In genomic region chr9:114914139-114914538, GRCh38 we compare ENCODE assay signal across 12 cellular contexts. TPM values are rescaled to one million over a fixed set of nuclear protein-coding genes. Genes with fewer than 3 reads are reported as not detected.
A peak's percentile ranks its signal among the peaks of the same experiment; 100 is the strongest.
DNase-seq lines count a peak whose midpoint lies in the region; ATAC-seq, FAIRE-seq and TF ChIP-seq lines count a peak whose summit lies in the region.
"Had no signal": no experiment of that assay in that cellular context is flagged by ENCODE, and none has a peak within 500 bp of the region (broad histone marks: within the 10 kb centered on the region; RNA-seq: fewer than 3 reads in every experiment).

No MANE protein-coding gene starts in this region.

- no peak overlapping the region for H4K5ac ChIP-seq in IMR-90 (ENCODE audit: low read depth, low read length)

- CTCF ChIA-PET in IMR-90 (lab: Yijun Ruan, JAX) = interaction anchor here (0.6 to 1.2 kb wide), 7 partner anchors 9 to 610 kb away, joined by 3 to 4 read pairs (median 3); no protein-coding TSS in a partner anchor
- CTCF ChIA-PET in naive thymus-derived CD4-positive, alpha-beta T cell (lab: Charles Lee) = interaction anchor here (0.7 to 1.9 kb wide), 3 partner anchors 14 to 175 kb away, joined by 3 to 11 read pairs (median 3); no protein-coding TSS in a partner anchor

- H2AK9ac ChIP-seq in IMR-90 (replicated peaks; ENCODE audit: low read depth, low read length, poor library complexity) = no peak overlapping the region

- no peak for FAIRE-seq in GM19239 (lab: Jason Lieb, UNC)

- no peak overlapping the region for H3K4me2 ChIP-seq in DOHH2 (ENCODE audit: low read length)
- H3K4me2 ChIP-seq in IMR-90 (ENCODE audit: low read depth, low read length) = no peak overlapping the region

- no peaks in the 10 kb centered on the region for H3K9me2 ChIP-seq in DOHH2 (replicated peaks; ENCODE audit: control insufficient read depth, low read length)

- no peak overlapping the region for H2AK5ac ChIP-seq in IMR-90 (ENCODE audit: low read depth, low read length)

- no peak for TF ChIP-seq EP300 in upper lobe of left lung (IDR thresholded peaks at IDR 0.05)

- no peak overlapping the region for H4K8ac ChIP-seq in IMR-90 (ENCODE audit: low read depth in 2 of 2, low read length in 2 of 2)

- POLR2A ChIA-PET in IMR-90 (lab: Charles Lee; ENCODE audit: unreplicated experiment) = no interaction called here
- POLR2A ChIA-PET in naive thymus-derived CD4-positive, alpha-beta T cell (lab: Charles Lee) = interaction anchor here (0.6 to 2.1 kb wide), 6 partner anchors 9 to 1560 kb away, joined by 3 to 10 read pairs (median 3); no protein-coding TSS in a partner anchor

- H2AFZ ChIP-seq in IMR-90 (replicated peaks; ENCODE audit: low read length, poor library complexity) = no peak overlapping the region

- H3F3A ChIP-seq in DOHH2 (ENCODE audit: control insufficient read depth, insufficient read depth) = 0 out of 2 replicates have a peak, but pooled peaks cover 5% of the 10 kb centered on the region

- no peak overlapping the region for H3K23ac ChIP-seq in IMR-90 (ENCODE audit: low read depth, low read length)

- no peaks in the 10 kb centered on the region for H3K79me1 ChIP-seq in IMR-90 (ENCODE audit: low read depth in 1 of 2, low read length in 2 of 2)

- H3K79me2 ChIP-seq in DOHH2 (ENCODE audit: control insufficient read depth, low read length) = no peaks in the 10 kb centered on the region

- in situ Hi-C loops in IMR-90 (cut with MboI; ENCODE audit: low sequenced_read_pairs) = loop anchor here (5.0 kb wide), 1 partner anchor 98 kb away; no protein-coding TSS in a partner anchor

- peaks cover 29 to 100% (median 93%) of the 10 kb centered on the region in 7 donors for H3K4me1 Mint-ChIP-seq in naive thymus-derived CD4-positive, alpha-beta T cell

- dilution Hi-C loops in IMR-90 (cut with HindIII; ENCODE audit: low sequenced_read_pairs, unreplicated experiment) = no loop called here

- H3K4me3 Mint-ChIP-seq in naive thymus-derived CD4-positive, alpha-beta T cell = peak overlapping the region in 2 of 10 donors; percentile 3 to 10

- intact Hi-C loops in IMR-90 (cut with micrococcal nuclease) = no loop called here
- intact Hi-C loops in naive thymus-derived CD4-positive, alpha-beta T cell (cut with micrococcal nuclease) = no loop called here

- H3K9ac ChIP-seq in IMR-90 (ENCODE audit: low read depth, low read length) = no peak overlapping the region

- no peak for TF ChIP-seq POLR2A in IMR-90 (IDR thresholded peaks at IDR 0.05; ENCODE audit: low read depth, low read length)
- TF ChIP-seq POLR2A in upper lobe of left lung (IDR thresholded peaks at IDR 0.05) = no peak

- H3K36me3 ChIP-seq in DOHH2 (ENCODE audit: control insufficient read depth, low read length) = peaks cover 27% of the 10 kb centered on the region
- H3K36me3 ChIP-seq in IMR-90 (ENCODE audit: control insufficient read depth, insufficient read depth, low read length) = no peaks in the 10 kb centered on the region
- peaks cover 0 to 24% (median 23%) of the 10 kb centered on the region in 3 experiments for H3K36me3 ChIP-seq in naive thymus-derived CD4-positive, alpha-beta T cell (ENCODE audit: control insufficient read depth in 2 of 3, insufficient read depth in 3 of 3, low read length in 3 of 3)
- no peaks in the 10 kb centered on the region for H3K36me3 ChIP-seq in upper lobe of left lung
- H3K36me3 ChIP-seq: ascending aorta had no signal

- H3K27ac ChIP-seq in DOHH2 (ENCODE audit: low read depth, low read length) (no peak overlapping the region), IMR-90 (ENCODE audit: insufficient read depth, low read length) (no peak overlapping the region), upper lobe of left lung (no peak overlapping the region)
- no peak overlapping the region for H3K27ac ChIP-seq in naive thymus-derived CD4-positive, alpha-beta T cell (ENCODE audit: low read depth, low read length)
- H3K27ac ChIP-seq: ascending aorta had no signal

- H4K20me1 ChIP-seq in DOHH2 (ENCODE audit: control insufficient read depth, insufficient read depth, low read depth, low read length) (no peaks in the 10 kb centered on the region), IMR-90 (ENCODE audit: insufficient read depth, low read length) (no peaks in the 10 kb centered on the region)

- H2BK20ac ChIP-seq in IMR-90 (ENCODE audit: low read depth, low read length) = no peak overlapping the region

- no CpG with 5 or more reads among the region's 1 CpG for WGBS in IMR-90 (ENCODE audit: extremely low coverage in 2 of 2, insufficient read length in 1 of 2), 2 experiments
- WGBS in upper lobe of left lung, 2 donors = 84 to 85% methylated on average over 1 of the region's 1 CpG

- H3K27me3 Mint-ChIP-seq in naive thymus-derived CD4-positive, alpha-beta T cell = no peaks in the 10 kb centered on the region

- H2BK120ac ChIP-seq in IMR-90 (ENCODE audit: low read depth, low read length) = no peak overlapping the region

- TF ChIP-seq CTCF in DOHH2 (IDR thresholded peaks at IDR 0.05; ENCODE audit: low read depth, low read length, poor library complexity, severe bottlenecking) = peak; percentile 74
- TF ChIP-seq CTCF in IMR-90 (conservative IDR thresholded peaks at IDR 0.05; ENCODE audit: low read depth, low read length) = peak; percentile 28; the same call in 1 of the 2 replicates
- TF ChIP-seq CTCF in upper lobe of left lung (IDR thresholded peaks at IDR 0.05) = no peak

- no peak overlapping the region for H2BK5ac ChIP-seq in IMR-90 (ENCODE audit: low read depth, low read length, poor library complexity, severe bottlenecking)

- H3K9me3 Mint-ChIP-seq in naive thymus-derived CD4-positive, alpha-beta T cell = no peaks in the 10 kb centered on the region

- no peaks in the 10 kb centered on the region for H3K9me3 ChIP-seq in DOHH2 (ENCODE audit: control insufficient read depth, insufficient read depth, low read length)
- no peaks in the 10 kb centered on the region for H3K9me3 ChIP-seq in IMR-90 (ENCODE audit: control insufficient read depth, insufficient read depth, low read length)
- H3K9me3 ChIP-seq in naive thymus-derived CD4-positive, alpha-beta T cell (ENCODE audit: control insufficient read depth in 2 of 3, low read length in 3 of 3) = no peaks in the 10 kb centered on the region
- no peaks in the 10 kb centered on the region for H3K9me3 ChIP-seq in upper lobe of left lung
- H3K9me3 ChIP-seq: ascending aorta had no signal

- H3K56ac ChIP-seq in IMR-90 (ENCODE audit: extremely low read depth, insufficient read depth, low read length) = no peak overlapping the region

- peaks cover 4 to 87% (median 55%) of the 10 kb centered on the region in 5 donors for H3K36me3 Mint-ChIP-seq in naive thymus-derived CD4-positive, alpha-beta T cell

- no peak for ATAC-seq in IMR-90 (ENCODE audit: low read depth)
- ATAC-seq in naive thymus-derived CD4-positive, alpha-beta T cell = no peak
- ATAC-seq in GM18498 (IDR thresholded peaks at IDR 0.05; ENCODE audit: unreplicated experiment) = no peak
- no peak for ATAC-seq in upper lobe of left lung (ENCODE audit: low FRiP score in 2 of 2)

- no peaks in the 10 kb centered on the region for H3K27me3 ChIP-seq in DOHH2 (ENCODE audit: control insufficient read depth, low read length)
- peaks cover 36% of the 10 kb centered on the region for H3K27me3 ChIP-seq in IMR-90 (ENCODE audit: control insufficient read depth, insufficient read depth, low read length)
- H3K27me3 ChIP-seq in naive thymus-derived CD4-positive, alpha-beta T cell (ENCODE audit: control insufficient read depth in 2 of 2, insufficient read depth in 2 of 2, low read length in 2 of 2) = no peaks in the 10 kb centered on the region
- no peaks in the 10 kb centered on the region for H3K27me3 ChIP-seq in upper lobe of left lung
- H3K27me3 ChIP-seq: ascending aorta had no signal

- H3K4me3 ChIP-seq in DOHH2 (ENCODE audit: low read length) (no peak overlapping the region), IMR-90 (ENCODE audit: insufficient read depth, low read depth, low read length) (no peak overlapping the region), upper lobe of left lung (no peak overlapping the region)
- H3K4me3 ChIP-seq in naive thymus-derived CD4-positive, alpha-beta T cell (ENCODE audit: low read length) = no peak overlapping the region
- H3K4me3 ChIP-seq: ascending aorta had no signal

- no peaks in the 10 kb centered on the region for H3K9me1 ChIP-seq in IMR-90 (ENCODE audit: insufficient read depth, low read length)

- DNase-seq in IMR-90 (peak; percentile 7), amniotic epithelial cell (ENCODE audit: low read depth) (peak; percentile 31), GM19239 (ENCODE audit: insufficient read length, low spot score) (no peak), upper lobe of left lung (no peak)
- DNase-seq in naive thymus-derived CD4-positive, alpha-beta T cell = no peak
- DNase-seq: NCI-H446; stimulated activated CD4-positive, alpha-beta T cell treated with anti-CD3 and anti-CD28 coated beads, Interleukin-12 subunit alpha, Interleukin-12 subunit beta, amount 100 ng/mL, for 4 hours; SW 1271 had no signal

- no peak overlapping the region for H3K18ac ChIP-seq in IMR-90 (ENCODE audit: low read depth, low read length)

- peak overlapping the region in 5 of 9 donors; percentile 42 to 69 (median 65) for H3K27ac Mint-ChIP-seq in naive thymus-derived CD4-positive, alpha-beta T cell

- H4K91ac ChIP-seq in IMR-90 (ENCODE audit: insufficient read depth, low read depth, low read length) = no peak overlapping the region

- BruUV-seq in IMR-90 (replicated peaks; lab: Mats Ljungman, UMichigan) = no TSS peak

- H3K4ac ChIP-seq in IMR-90 (ENCODE audit: low read depth, low read length) = no peak overlapping the region

- no peak overlapping the region for H2BK15ac ChIP-seq in IMR-90 (ENCODE audit: low read depth, low read length)

- H3K14ac ChIP-seq in IMR-90 (replicated peaks; ENCODE audit: low read depth, low read length) = no peak overlapping the region

- H3K4me1 ChIP-seq in DOHH2 (ENCODE audit: control insufficient read depth, low read length) (peaks cover 35% of the 10 kb centered on the region), IMR-90 (ENCODE audit: control insufficient read depth, insufficient read depth, low read length) (no peaks in the 10 kb centered on the region), upper lobe of left lung (peaks cover 0 to 1% (median 0%) of the 10 kb centered on the region in 4 donors)
- H3K4me1 ChIP-seq in naive thymus-derived CD4-positive, alpha-beta T cell (ENCODE audit: control insufficient read depth in 2 of 2, insufficient read depth in 2 of 2, low read length in 2 of 2) = peaks cover 22 to 27% of the 10 kb centered on the region in 2 donors
- H3K4me1 ChIP-seq: ascending aorta had no signal

- no peak for TF ChIP-seq RAD21 in IMR-90 (IDR thresholded peaks at IDR 0.05; ENCODE audit: low read length)

TF ChIP-seq in IMR-90, 13 proteins besides CTCF, POLR2A, EP300 and RAD21 (continues in another document):
- no peak for TF ChIP-seq NFE2L2 (IDR thresholded peaks at IDR 0.05; ENCODE audit: low read depth, low read length)

RNA-seq across cellular contexts. Expression of gene TNFSF8, which starts 16.3 kb away (rescaled TPM):
- total RNA-seq in IMR-90 (2012; rRNA removed) (not detected in 2 replicates), upper lobe of left lung (1 to 10 TPM; 2.6 to 6.5 (median 4.8) TPM)
- polyA plus RNA-seq in IMR-90 (2012; rRNA removed) = not detected in 2 replicates
- polyA plus RNA-seq in IMR-90 (2012; cell fraction: cytosol; rRNA removed) = not detected in 2 replicates
- polyA plus RNA-seq in IMR-90 (2012; cell fraction: nucleus; rRNA removed; ENCODE audit: low replicate concordance) = not detected in 2 replicates
- total RNA-seq in naive thymus-derived CD4-positive, alpha-beta T cell = 100 to 1,000 TPM in 1 of 5 experiments, 10 to 100 TPM in 4; 19.3 to 129 (median 31.5) TPM
- polyA plus RNA-seq in naive thymus-derived CD4-positive, alpha-beta T cell = 10 to 100 TPM; 35.4 to 86.2 TPM
- total RNA-seq: myocyte had no signal

Comparison
In these comparisons a context has a peak if more than half of its experiments do, and no peak if none do; other contexts are left out.
1. CTCF ChIP-seq: peak in DOHH2 (single experiment) and IMR-90 (single experiment); none in upper lobe of left lung (0 of 6).
2. DNase-seq: peak in IMR-90 (single experiment) and amniotic epithelial cell (single experiment); none in naive thymus-derived CD4-positive, alpha-beta T cell (0 of 9), GM19239 (single experiment) and upper lobe of left lung (0 of 2).